In the genomic region with DNA sequence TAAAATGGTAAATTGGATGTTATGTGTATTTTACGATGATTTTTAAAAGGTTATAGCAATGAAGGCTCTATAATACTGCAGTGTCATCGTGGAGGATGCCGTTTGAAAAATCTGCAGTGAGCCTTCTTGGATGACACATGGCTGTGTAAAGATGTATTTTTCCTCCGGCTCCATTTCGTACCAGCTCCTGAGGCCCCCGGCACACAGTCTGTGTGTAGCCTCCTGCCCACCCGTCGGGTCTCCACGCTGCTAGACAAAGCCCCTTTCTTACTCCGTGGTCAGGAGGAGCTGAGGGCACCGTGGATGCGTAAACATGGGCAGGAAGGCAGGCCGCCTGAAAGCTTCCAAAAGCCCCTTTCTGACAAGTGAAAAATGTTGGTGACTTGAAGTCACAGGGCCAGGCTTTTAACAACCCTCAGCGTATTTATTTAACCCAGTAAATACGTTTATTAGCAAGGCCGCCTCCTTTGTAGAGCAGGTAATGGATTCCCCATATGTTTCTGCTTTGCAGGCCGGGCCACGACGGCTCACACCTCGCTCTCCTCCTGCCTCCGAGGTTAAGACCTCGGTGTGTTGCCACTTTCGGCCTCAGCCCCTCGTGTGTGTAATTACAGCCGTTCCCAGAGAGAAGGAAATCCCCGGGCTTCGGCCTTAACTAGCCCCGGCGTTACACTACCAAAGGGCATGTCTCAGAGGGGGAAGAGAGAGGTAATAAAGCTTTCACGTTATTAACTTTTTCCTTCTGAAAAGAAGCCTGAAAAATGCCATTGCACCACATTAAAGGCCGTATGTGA, we compare ENCODE assay signal across 26 cellular contexts.
"Had no signal": no experiment of that assay in that cellular context is flagged by ENCODE, and none has a peak within 500 bp of the region (broad histone marks: within the 10 kb centered on the region; RNA-seq: fewer than 3 reads in every experiment).

No MANE protein-coding gene starts in this region.

- H2AFZ ChIP-seq: neural progenitor cell had no signal

- H3K4me2 ChIP-seq: neural progenitor cell had no signal

- H3K9ac ChIP-seq: neural progenitor cell had no signal

- DNase-seq: cortex of kidney; dorsolateral prefrontal cortex; effector CD8-positive, alpha-beta T cell; heart left ventricle; immature natural killer cell; left ventricle myocardium superior; mesenchymal stem cell; mucosa of descending colon; naive thymus-derived CD8-positive, alpha-beta T cell; occipital lobe; pancreas; right cardiac atrium; stimulated activated CD4-positive, alpha-beta T cell treated with anti-CD3 and anti-CD28 coated beads, Interleukin-4, amount 100 ng/mL, for 1 hour; stimulated activated CD8-positive, alpha-beta memory T cell treated with anti-CD3 and anti-CD28 coated beads, Interleukin-4, amount 100 ng/mL, for 48 hours; stimulated activated naive CD8-positive, alpha-beta T cell treated with anti-CD3 and anti-CD28 coated beads, Interleukin-15, Interleukin-2, amounts not matched to agents 100 U/mL and 50 U/mL, for 24 hours; thyroid gland; upper lobe of right lung had no signal

- H3K4me3 ChIP-seq: dorsolateral prefrontal cortex, heart left ventricle, lung, mucosa of descending colon, neural progenitor cell, pancreas, suprapubic skin, thyroid gland, upper lobe of right lung, vagina had no signal

- FAIRE-seq: endometrium, frontal cortex, keratinocyte, pancreas had no signal

- H3K27ac ChIP-seq: dorsolateral prefrontal cortex, heart left ventricle, neural progenitor cell, pancreas, suprapubic skin, thyroid gland, upper lobe of right lung, vagina had no signal

- H3K27me3 ChIP-seq: dorsolateral prefrontal cortex, heart left ventricle, neural progenitor cell, pancreas, suprapubic skin, thyroid gland, upper lobe of right lung, vagina had no signal

- ATAC-seq: esophagus mucosa; heart left ventricle; left ventricle myocardium superior; mucosa of descending colon; naive thymus-derived CD8-positive, alpha-beta T cell; pancreas; right cardiac atrium; stimulated activated effector memory CD8-positive, alpha-beta T cell treated with anti-CD3 and anti-CD28 coated beads, Interleukin-12 subunit alpha, Interleukin-12 subunit beta, amount 100 ng/mL, for 72 hours; stimulated activated naive CD8-positive, alpha-beta T cell treated with anti-CD3 and anti-CD28 coated beads, Interleukin-15, Interleukin-2, amounts not matched to agents 100 U/mL and 50 U/mL, for 24 hours had no signal

- H3K9me3 ChIP-seq: mucosa of descending colon, pancreas, suprapubic skin, thyroid gland, upper lobe of right lung, vagina had no signal

- H3K36me3 ChIP-seq: heart left ventricle, neural progenitor cell, pancreas, suprapubic skin, thyroid gland, upper lobe of right lung, vagina had no signal

- H3K4me1 ChIP-seq: pancreas, upper lobe of right lung, vagina had no signal
